Comparison of ENCODE assay signal across 1 cellular context in the genomic region with DNA sequence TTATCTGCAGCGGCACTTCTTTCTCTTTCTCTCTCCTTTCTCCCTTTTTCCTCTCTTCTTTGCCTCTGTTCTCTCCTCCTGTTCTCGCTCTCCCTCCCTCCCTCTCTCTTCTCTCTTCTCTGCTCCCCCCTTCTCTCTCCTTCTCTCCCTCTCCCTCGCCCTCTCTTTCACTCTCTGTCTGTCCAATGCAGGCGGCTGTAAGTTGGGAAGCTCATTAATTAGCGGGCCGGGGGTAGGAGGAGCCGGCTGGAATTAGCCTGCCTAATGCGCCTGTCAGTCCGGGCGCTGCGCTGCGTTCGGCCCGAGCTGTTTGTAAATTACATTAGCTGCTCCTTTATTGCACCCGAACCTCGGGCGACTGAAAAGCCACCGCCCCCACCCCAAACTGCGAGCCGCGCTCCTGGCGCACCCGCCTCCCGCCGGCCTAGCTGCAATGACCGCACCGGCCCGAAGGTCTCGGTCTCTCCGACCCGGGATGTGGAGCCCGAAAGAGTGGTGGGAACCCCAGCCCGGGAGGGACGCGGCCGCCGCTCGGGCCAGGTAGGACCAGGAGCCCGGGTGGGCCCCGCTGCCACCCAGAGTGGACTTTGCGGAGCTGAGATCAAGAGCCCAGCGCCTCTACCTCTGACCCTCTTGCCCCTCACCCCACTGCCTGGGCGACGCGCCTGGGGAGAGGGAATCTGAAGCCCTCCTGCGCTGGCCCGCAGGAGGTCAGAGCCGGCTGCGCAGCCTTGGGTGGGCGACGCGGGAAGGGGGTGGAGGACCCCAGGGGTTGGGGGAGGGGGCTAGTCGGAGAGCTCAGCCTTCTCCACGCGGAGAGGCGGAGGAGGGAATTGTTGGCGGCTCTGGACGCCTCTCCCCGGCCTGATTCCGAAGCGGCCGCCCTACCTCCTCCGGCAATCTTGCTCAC.
TF ChIP-seq lines count a peak whose summit lies in the region.

A gene with protein sequence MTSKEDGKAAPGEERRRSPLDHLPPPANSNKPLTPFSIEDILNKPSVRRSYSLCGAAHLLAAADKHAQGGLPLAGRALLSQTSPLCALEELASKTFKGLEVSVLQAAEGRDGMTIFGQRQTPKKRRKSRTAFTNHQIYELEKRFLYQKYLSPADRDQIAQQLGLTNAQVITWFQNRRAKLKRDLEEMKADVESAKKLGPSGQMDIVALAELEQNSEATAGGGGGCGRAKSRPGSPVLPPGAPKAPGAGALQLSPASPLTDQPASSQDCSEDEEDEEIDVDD (minus strand): TSS at position 189 of the 910 bp plus-strand sequence. CDS start 648 bp downstream, outside the sequence.

TF ChIP-seq in GM12878, 131 proteins besides CTCF, POLR2A, EP300 and RAD21:
- TF ChIP-seq FOS (IDR thresholded peaks at IDR 0.05; ENCODE audit: borderline replicate concordance, extremely low read depth, insufficient read length) = no peak
- TF ChIP-seq SUZ12 (IDR thresholded peaks at IDR 0.05; ENCODE audit: unreplicated experiment) = peak; percentile 68
- TF ChIP-seq, protein P1, sequence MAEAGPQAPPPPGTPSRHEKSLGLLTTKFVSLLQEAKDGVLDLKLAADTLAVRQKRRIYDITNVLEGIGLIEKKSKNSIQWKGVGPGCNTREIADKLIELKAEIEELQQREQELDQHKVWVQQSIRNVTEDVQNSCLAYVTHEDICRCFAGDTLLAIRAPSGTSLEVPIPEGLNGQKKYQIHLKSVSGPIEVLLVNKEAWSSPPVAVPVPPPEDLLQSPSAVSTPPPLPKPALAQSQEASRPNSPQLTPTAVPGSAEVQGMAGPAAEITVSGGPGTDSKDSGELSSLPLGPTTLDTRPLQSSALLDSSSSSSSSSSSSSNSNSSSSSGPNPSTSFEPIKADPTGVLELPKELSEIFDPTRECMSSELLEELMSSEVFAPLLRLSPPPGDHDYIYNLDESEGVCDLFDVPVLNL (IDR thresholded peaks at IDR 0.05; ENCODE audit: low read depth, low read length) = no peak
- TF ChIP-seq SREBF1 (IDR thresholded peaks at IDR 0.05; ENCODE audit: low read length) = no peak
- TF ChIP-seq RAD51 (IDR thresholded peaks at IDR 0.05) = no peak
- 0 out of 2 replicates have a peak, but pooled peaks have one; percentile 36 for TF ChIP-seq EZH2 (IDR thresholded peaks at IDR 0.05; ENCODE audit: borderline replicate concordance, control insufficient read depth, low read depth, low read length)
